17 cellular contexts compared by ENCODE assay signal in the genomic region with DNA sequence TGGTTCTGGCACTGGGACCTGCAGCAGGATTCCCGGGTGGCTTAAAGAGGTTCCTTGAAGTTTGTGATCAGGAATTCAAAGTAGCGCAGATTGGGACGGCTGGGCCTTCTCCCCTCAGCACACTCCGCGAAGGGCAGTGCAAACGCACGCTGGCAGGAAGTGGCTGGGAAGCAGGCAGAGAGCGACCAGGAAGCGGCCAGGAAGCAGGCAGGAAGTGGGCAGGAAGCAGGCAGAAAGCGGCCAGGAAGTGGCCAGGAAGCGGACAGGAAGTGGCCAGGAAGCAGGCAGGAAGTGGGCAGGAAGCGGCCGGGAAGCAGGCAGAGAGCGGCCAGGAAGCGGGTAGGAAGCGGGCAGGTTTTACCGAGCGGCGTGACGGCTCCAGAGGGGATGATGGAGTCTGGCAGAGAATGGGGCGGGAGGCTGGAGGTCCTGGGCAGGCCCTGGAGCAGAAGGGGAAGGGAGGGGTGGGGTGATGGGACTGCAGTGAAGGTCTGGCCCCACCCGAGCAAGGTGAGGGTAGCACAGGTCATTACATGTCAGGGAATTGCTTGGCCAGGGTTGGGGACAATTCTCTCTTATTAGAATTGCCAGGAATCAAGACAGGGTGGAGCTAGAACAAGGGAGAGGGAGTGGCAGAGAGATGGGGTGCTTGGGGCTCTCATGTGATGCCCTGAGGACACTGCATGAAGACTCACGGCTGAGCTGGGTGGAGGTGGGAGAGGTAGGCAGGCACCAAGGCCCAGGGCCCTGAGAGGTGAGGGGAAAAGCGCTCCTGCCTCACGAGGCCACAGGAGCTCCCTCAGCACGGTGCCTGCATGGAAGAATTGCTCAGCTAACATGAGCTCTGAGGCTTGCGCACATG. TPM values are rescaled to one million over a fixed set of nuclear protein-coding genes. Genes with fewer than 3 reads are reported as not detected.
DNase-seq lines count a peak whose midpoint lies in the region; ATAC-seq lines count a peak whose summit lies in the region.
"Had no signal": no experiment of that assay in that cellular context is flagged by ENCODE, and none has a peak within 500 bp of the region (broad histone marks: within the 10 kb centered on the region; RNA-seq: fewer than 3 reads in every experiment).

No MANE protein-coding gene starts in this region.

- H3K27ac Mint-ChIP-seq in activated naive CD4-positive, alpha-beta T cell treated with anti-CD3 and anti-CD28 coated beads, Interleukin-2, amount 10 ng/mL, durations not matched to agents 7 days and 5 days = peak overlapping the region; percentile 96
- peak overlapping the region; percentile 49 for H3K27ac Mint-ChIP-seq in activated CD4-positive, alpha-beta memory T cell treated with anti-CD3 and anti-CD28 coated beads for 36 hours

- H3K9me3 Mint-ChIP-seq in activated naive CD4-positive, alpha-beta T cell treated with anti-CD3 and anti-CD28 coated beads, Interleukin-2, amount 10 ng/mL, durations not matched to agents 7 days and 5 days = peaks cover 11% of the 10 kb centered on the region
- peaks cover 7% of the 10 kb centered on the region for H3K9me3 Mint-ChIP-seq in activated CD4-positive, alpha-beta memory T cell treated with anti-CD3 and anti-CD28 coated beads for 36 hours

- H3K27me3 Mint-ChIP-seq in activated naive CD4-positive, alpha-beta T cell treated with anti-CD3 and anti-CD28 coated beads, Interleukin-2, amount 10 ng/mL, durations not matched to agents 7 days and 5 days = peaks cover 32% of the 10 kb centered on the region
- no peaks in the 10 kb centered on the region for H3K27me3 Mint-ChIP-seq in activated CD4-positive, alpha-beta memory T cell treated with anti-CD3 and anti-CD28 coated beads for 36 hours

- no peaks in the 10 kb centered on the region for H3K9me3 ChIP-seq in thymus (ENCODE audit: control insufficient read depth)
- H3K9me3 ChIP-seq: pancreas, thoracic aorta had no signal

- H3K4me3 ChIP-seq in thymus (ENCODE audit: low read length) = no peak overlapping the region
- H3K4me3 ChIP-seq: pancreas, thoracic aorta had no signal

- H3K4me3 Mint-ChIP-seq in activated naive CD4-positive, alpha-beta T cell treated with anti-CD3 and anti-CD28 coated beads, Interleukin-2, amount 10 ng/mL, durations not matched to agents 7 days and 5 days = peak overlapping the region; percentile 5
- peak overlapping the region; percentile 5 for H3K4me3 Mint-ChIP-seq in activated CD4-positive, alpha-beta memory T cell treated with anti-CD3 and anti-CD28 coated beads for 36 hours

- H3K4me1 ChIP-seq in thymus (ENCODE audit: control insufficient read depth, insufficient read depth, low read length) = peaks cover 12% of the 10 kb centered on the region

- in situ Hi-C loops in KBM-7 (cut with MboI; ENCODE audit: low pct_unique_long_range_greater_than_20kb, low sequenced_read_pairs) = no loop called here

- peaks cover 22% of the 10 kb centered on the region for H3K4me1 Mint-ChIP-seq in activated naive CD4-positive, alpha-beta T cell treated with anti-CD3 and anti-CD28 coated beads, Interleukin-2, amount 10 ng/mL, durations not matched to agents 7 days and 5 days
- H3K4me1 Mint-ChIP-seq in activated CD4-positive, alpha-beta memory T cell treated with anti-CD3 and anti-CD28 coated beads for 36 hours (ENCODE audit: low read depth) = peaks cover 7% of the 10 kb centered on the region

- WGBS in thymus = 75% methylated on average over 27 of the region's 27 CpGs

- H3K27ac ChIP-seq in thymus (ENCODE audit: low read depth) = peak overlapping the region; percentile 19
- H3K27ac ChIP-seq: brain microvascular endothelial cell, pancreas, thoracic aorta had no signal

- POLR2A ChIA-PET in activated CD4-positive, alpha-beta memory T cell treated with anti-CD3 and anti-CD28 coated beads for 36 hours (lab: Charles Lee) = no interaction called here

- no peaks in the 10 kb centered on the region for H3K27me3 ChIP-seq in thymus (ENCODE audit: control insufficient read depth, insufficient read depth)
- H3K27me3 ChIP-seq: brain microvascular endothelial cell, pancreas had no signal

- intact Hi-C loops in activated CD4-positive, alpha-beta memory T cell treated with anti-CD3 and anti-CD28 coated beads for 36 hours (cut with micrococcal nuclease) = no loop called here

- peaks cover 4% of the 10 kb centered on the region for H3K36me3 Mint-ChIP-seq in activated naive CD4-positive, alpha-beta T cell treated with anti-CD3 and anti-CD28 coated beads, Interleukin-2, amount 10 ng/mL, durations not matched to agents 7 days and 5 days
- no peaks in the 10 kb centered on the region for H3K36me3 Mint-ChIP-seq in activated CD4-positive, alpha-beta memory T cell treated with anti-CD3 and anti-CD28 coated beads for 36 hours

- no peaks in the 10 kb centered on the region for H3K36me3 ChIP-seq in thymus (ENCODE audit: control insufficient read depth, insufficient read depth)
- H3K36me3 ChIP-seq: brain microvascular endothelial cell, pancreas, thoracic aorta had no signal

- peak; percentile 45 for DNase-seq in activated naive CD4-positive, alpha-beta T cell treated with anti-CD3 and anti-CD28 coated beads, Interleukin-2, amount 10 ng/mL, durations not matched to agents 7 days and 5 days
- no peak for DNase-seq in activated naive CD4-positive, alpha-beta T cell treated with anti-CD3 and anti-CD28 coated beads, Interleukin-2, amount 50 U/mL, for 16 hours
- peak; percentile 34 for DNase-seq in activated CD4-positive, alpha-beta memory T cell treated with anti-CD3 and anti-CD28 coated beads for 36 hours
- DNase-seq in KBM-7 = no peak
- DNase-seq: brain microvascular endothelial cell; effector CD4-positive, alpha-beta T cell; mesendoderm; MM.1S; NCI-H2081; pancreas; Right ventricle myocardium superior; stimulated activated CD4-positive, alpha-beta T cell treated with anti-CD3 and anti-CD28 coated beads, Interleukin-12 subunit alpha, Interleukin-12 subunit beta, amount 100 ng/mL, for 4 hours had no signal

- CTCF ChIA-PET in activated naive CD4-positive, alpha-beta T cell treated with anti-CD3 and anti-CD28 coated beads, Interleukin-2, amount 10 ng/mL, durations not matched to agents 7 days and 5 days (lab: Charles Lee) = interaction anchor here (1.3 kb wide), 1 partner anchor 14 kb away, joined by 5 read pairs; no protein-coding TSS in a partner anchor
- CTCF ChIA-PET in activated CD4-positive, alpha-beta memory T cell treated with anti-CD3 and anti-CD28 coated beads for 36 hours (lab: Charles Lee) = no interaction called here

- peak; percentile 11 for ATAC-seq in esophagus mucosa
- no peak for ATAC-seq in GM21737 (IDR thresholded peaks at IDR 0.05; ENCODE audit: unreplicated experiment)
- ATAC-seq in GM18502 (IDR thresholded peaks at IDR 0.05; ENCODE audit: poor library complexity, unreplicated experiment) = no peak
- ATAC-seq: pancreas had no signal

RNA-seq across cellular contexts. Expression of a gene that starts 3.4 kb away (rescaled TPM):
- not detected for total RNA-seq in activated CD4-positive, alpha-beta memory T cell treated with anti-CD3 and anti-CD28 coated beads for 36 hours
- not detected for total RNA-seq in esophagus mucosa
- polyA plus RNA-seq in thymus = 2.9 TPM
- total RNA-seq: Right ventricle myocardium superior, thoracic aorta had no signal

RNA-seq across cellular contexts. Expression of a gene that starts 40.7 kb away (rescaled TPM):
- total RNA-seq in activated CD4-positive, alpha-beta memory T cell treated with anti-CD3 and anti-CD28 coated beads for 36 hours = 10 to 100 TPM; 74.6 to 76.3 TPM
- 69.5 TPM for total RNA-seq in esophagus mucosa
- polyA plus RNA-seq in thymus = 70.8 TPM

RNA-seq across cellular contexts. Expression of a gene that starts 40.8 kb away (rescaled TPM):
- total RNA-seq in activated CD4-positive, alpha-beta memory T cell treated with anti-CD3 and anti-CD28 coated beads for 36 hours = 10 to 100 TPM in 1 of 2 experiments, 1 to 10 TPM in 1; 7.1 to 10.1 TPM
- total RNA-seq in esophagus mucosa = 3.9 TPM
- polyA plus RNA-seq in thymus = 8.1 TPM

RNA-seq across cellular contexts. Expression of a gene that starts 41.2 kb away (rescaled TPM):
- 1 to 10 TPM; 6.2 to 7.1 TPM for total RNA-seq in activated CD4-positive, alpha-beta memory T cell treated with anti-CD3 and anti-CD28 coated beads for 36 hours
- total RNA-seq in esophagus mucosa = 1.0 TPM
- polyA plus RNA-seq in thymus = 9.6 TPM
- total RNA-seq: Right ventricle myocardium superior, thoracic aorta had no signal

RNA-seq across cellular contexts. Expression of a gene that starts 56.3 kb away (rescaled TPM):
- 1,000 to 10,000 TPM; 3,430 to 3,468 TPM for total RNA-seq in activated CD4-positive, alpha-beta memory T cell treated with anti-CD3 and anti-CD28 coated beads for 36 hours
- total RNA-seq in esophagus mucosa = 2,146 TPM
- 5,597 TPM for polyA plus RNA-seq in thymus

Comparison
In these comparisons a context has a peak if more than half of its experiments do, and no peak if none do; other contexts are left out.
1. DNase-seq: peak in activated naive CD4-positive, alpha-beta T cell treated with anti-CD3 and anti-CD28 coated beads, Interleukin-2, amount 10 ng/mL, durations not matched to agents 7 days and 5 days (single experiment) and activated CD4-positive, alpha-beta memory T cell treated with anti-CD3 and anti-CD28 coated beads for 36 hours (single experiment); none in activated naive CD4-positive, alpha-beta T cell treated with anti-CD3 and anti-CD28 coated beads, Interleukin-2, amount 50 U/mL, for 16 hours (single experiment) and KBM-7 (single experiment).